10 cellular contexts compared by ENCODE assay signal in genomic region chr10:100222529-100222928, GRCh38.
"Had no signal": no experiment of that assay in that cellular context is flagged by ENCODE, and none has a peak within 500 bp of the region (broad histone marks: within the 10 kb centered on the region; RNA-seq: fewer than 3 reads in every experiment).

No MANE protein-coding gene starts in this region.

- H3K27ac ChIP-seq: GM23248, HL-60, KMS-11 had no signal

- ATAC-seq: HCT116 had no signal

- H3K9me3 Mint-ChIP-seq: HFFc6 had no signal

- H2AFZ ChIP-seq: GM23248 had no signal

- H3K4me1 ChIP-seq: HAP-1 had no signal

- H3K27ac Mint-ChIP-seq: HFFc6 had no signal

- DNase-seq: GM23248, GOT3, H7, HFFc6, IMR-90, KBM-7 had no signal

- H3K4me2 ChIP-seq: KMS-11 had no signal

- H3K9me3 ChIP-seq: HAP-1 had no signal

- H3K4me3 ChIP-seq: GM23248, HAP-1 had no signal

- H3K9ac ChIP-seq: GM23248, KMS-11 had no signal

- H3K4me3 Mint-ChIP-seq: HFFc6 had no signal
